1 cellular context compared by ENCODE assay signal in genomic region chrX:136130931-136131843, GRCh38.
TF ChIP-seq lines count a peak whose summit lies in the region.

No MANE protein-coding gene starts in this region.

TF ChIP-seq in GM23338, 12 proteins besides CTCF, POLR2A, EP300 and RAD21 (continued from another document):
- TF ChIP-seq, protein P1, sequence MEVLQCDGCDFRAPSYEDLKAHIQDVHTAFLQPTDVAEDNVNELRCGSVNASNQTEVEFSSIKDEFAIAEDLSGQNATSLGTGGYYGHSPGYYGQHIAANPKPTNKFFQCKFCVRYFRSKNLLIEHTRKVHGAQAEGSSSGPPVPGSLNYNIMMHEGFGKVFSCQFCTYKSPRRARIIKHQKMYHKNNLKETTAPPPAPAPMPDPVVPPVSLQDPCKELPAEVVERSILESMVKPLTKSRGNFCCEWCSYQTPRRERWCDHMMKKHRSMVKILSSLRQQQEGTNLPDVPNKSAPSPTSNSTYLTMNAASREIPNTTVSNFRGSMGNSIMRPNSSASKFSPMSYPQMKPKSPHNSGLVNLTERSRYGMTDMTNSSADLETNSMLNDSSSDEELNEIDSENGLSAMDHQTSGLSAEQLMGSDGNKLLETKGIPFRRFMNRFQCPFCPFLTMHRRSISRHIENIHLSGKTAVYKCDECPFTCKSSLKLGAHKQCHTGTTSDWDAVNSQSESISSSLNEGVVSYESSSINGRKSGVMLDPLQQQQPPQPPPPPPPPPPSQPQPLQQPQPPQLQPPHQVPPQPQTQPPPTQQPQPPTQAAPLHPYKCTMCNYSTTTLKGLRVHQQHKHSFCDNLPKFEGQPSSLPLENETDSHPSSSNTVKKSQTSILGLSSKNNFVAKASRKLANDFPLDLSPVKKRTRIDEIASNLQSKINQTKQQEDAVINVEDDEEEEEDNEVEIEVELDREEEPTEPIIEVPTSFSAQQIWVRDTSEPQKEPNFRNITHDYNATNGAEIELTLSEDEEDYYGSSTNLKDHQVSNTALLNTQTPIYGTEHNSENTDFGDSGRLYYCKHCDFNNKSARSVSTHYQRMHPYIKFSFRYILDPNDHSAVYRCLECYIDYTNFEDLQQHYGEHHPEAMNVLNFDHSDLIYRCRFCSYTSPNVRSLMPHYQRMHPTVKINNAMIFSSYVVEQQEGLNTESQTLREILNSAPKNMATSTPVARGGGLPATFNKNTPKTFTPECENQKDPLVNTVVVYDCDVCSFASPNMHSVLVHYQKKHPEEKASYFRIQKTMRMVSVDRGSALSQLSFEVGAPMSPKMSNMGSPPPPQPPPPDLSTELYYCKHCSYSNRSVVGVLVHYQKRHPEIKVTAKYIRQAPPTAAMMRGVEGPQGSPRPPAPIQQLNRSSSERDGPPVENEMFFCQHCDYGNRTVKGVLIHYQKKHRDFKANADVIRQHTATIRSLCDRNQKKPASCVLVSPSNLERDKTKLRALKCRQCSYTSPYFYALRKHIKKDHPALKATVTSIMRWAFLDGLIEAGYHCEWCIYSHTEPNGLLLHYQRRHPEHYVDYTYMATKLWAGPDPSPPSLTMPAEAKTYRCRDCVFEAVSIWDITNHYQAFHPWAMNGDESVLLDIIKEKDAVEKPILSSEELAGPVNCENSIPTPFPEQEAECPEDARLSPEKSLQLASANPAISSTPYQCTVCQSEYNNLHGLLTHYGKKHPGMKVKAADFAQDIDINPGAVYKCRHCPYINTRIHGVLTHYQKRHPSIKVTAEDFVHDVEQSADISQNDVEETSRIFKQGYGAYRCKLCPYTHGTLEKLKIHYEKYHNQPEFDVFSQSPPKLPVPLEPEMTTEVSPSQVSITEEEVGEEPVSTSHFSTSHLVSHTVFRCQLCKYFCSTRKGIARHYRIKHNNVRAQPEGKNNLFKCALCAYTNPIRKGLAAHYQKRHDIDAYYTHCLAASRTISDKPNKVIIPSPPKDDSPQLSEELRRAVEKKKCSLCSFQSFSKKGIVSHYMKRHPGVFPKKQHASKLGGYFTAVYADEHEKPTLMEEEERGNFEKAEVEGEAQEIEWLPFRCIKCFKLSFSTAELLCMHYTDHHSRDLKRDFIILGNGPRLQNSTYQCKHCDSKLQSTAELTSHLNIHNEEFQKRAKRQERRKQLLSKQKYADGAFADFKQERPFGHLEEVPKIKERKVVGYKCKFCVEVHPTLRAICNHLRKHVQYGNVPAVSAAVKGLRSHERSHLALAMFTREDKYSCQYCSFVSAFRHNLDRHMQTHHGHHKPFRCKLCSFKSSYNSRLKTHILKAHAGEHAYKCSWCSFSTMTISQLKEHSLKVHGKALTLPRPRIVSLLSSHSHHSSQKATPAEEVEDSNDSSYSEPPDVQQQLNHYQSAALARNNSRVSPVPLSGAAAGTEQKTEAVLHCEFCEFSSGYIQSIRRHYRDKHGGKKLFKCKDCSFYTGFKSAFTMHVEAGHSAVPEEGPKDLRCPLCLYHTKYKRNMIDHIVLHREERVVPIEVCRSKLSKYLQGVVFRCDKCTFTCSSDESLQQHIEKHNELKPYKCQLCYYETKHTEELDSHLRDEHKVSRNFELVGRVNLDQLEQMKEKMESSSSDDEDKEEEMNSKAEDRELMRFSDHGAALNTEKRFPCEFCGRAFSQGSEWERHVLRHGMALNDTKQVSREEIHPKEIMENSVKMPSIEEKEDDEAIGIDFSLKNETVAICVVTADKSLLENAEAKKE (CRISPR knock-in tag; IDR thresholded peaks at IDR 0.05) = no peak
- TF ChIP-seq NANOG (IDR thresholded peaks at IDR 0.05; ENCODE audit: borderline replicate concordance) (no peak), ETS1 (IDR thresholded peaks at IDR 0.05) (no peak), REST (IDR thresholded peaks at IDR 0.05; ENCODE audit: unreplicated experiment) (no peak), EZH2phosphoT487 (IDR thresholded peaks at IDR 0.05; ENCODE audit: unreplicated experiment) (no peak), CREB1 (CRISPR knock-in tag; IDR thresholded peaks at IDR 0.05; ENCODE audit: low read depth) (no peak), ZNF331 (CRISPR knock-in tag; IDR thresholded peaks at IDR 0.05; ENCODE audit: low read depth) (no peak), ZNF114 (CRISPR knock-in tag; IDR thresholded peaks at IDR 0.05) (no peak)
